Comparison of ENCODE assay signal across 1 cellular context in genomic region chr10:73772280-73773151, GRCh38.
TF ChIP-seq lines count a peak whose summit lies in the region.

No MANE protein-coding gene starts in this region.

TF ChIP-seq in HepG2, 621 proteins besides CTCF, POLR2A, EP300 and RAD21 (continued from another document and continues in another):
- TF ChIP-seq ZHX1 (CRISPR knock-in tag; IDR thresholded peaks at IDR 0.05; ENCODE audit: low read depth) (peak; percentile 59; the same call in 1 of the 2 replicates), POLR2AphosphoS2 (IDR thresholded peaks at IDR 0.05; ENCODE audit: low read depth, low read length) (no peak), HMGXB3 (CRISPR knock-in tag; IDR thresholded peaks at IDR 0.05; ENCODE audit: borderline replicate concordance) (no peak), ZNF800 (CRISPR knock-in tag; IDR thresholded peaks at IDR 0.05) (peak; percentile 93), EED (CRISPR knock-in tag; IDR thresholded peaks at IDR 0.05) (0 out of 2 replicates have a peak, but pooled peaks have one; percentile 53), ZBTB14 (CRISPR knock-in tag; IDR thresholded peaks at IDR 0.05) (peak; percentile 92), ZEB1 (IDR thresholded peaks at IDR 0.05; ENCODE audit: insufficient replicate concordance, low read depth) (peak; percentile 66), ZNF143 (CRISPR knock-in tag; IDR thresholded peaks at IDR 0.05) (0 out of 2 replicates have a peak, but pooled peaks have one; percentile 8), KLF15 (CRISPR knock-in tag; IDR thresholded peaks at IDR 0.05; ENCODE audit: borderline replicate concordance) (no peak), KLF6 (CRISPR knock-in tag; IDR thresholded peaks at IDR 0.05) (no peak), USF2 (IDR thresholded peaks at IDR 0.05; ENCODE audit: low read depth, low read length) (no peak), USF2 (CRISPR knock-in tag; IDR thresholded peaks at IDR 0.05; ENCODE audit: borderline replicate concordance) (no peak), ZNF607 (CRISPR knock-in tag; IDR thresholded peaks at IDR 0.05; ENCODE audit: borderline replicate concordance) (0 out of 2 replicates have a peak, but pooled peaks have one; percentile 40), NFIC (IDR thresholded peaks at IDR 0.05; ENCODE audit: low read length) (no peak), CCDC6 (CRISPR knock-in tag; IDR thresholded peaks at IDR 0.05) (0 out of 2 replicates have a peak, but pooled peaks have one; percentile 18), ZNF562 (CRISPR knock-in tag; IDR thresholded peaks at IDR 0.05; ENCODE audit: borderline replicate concordance) (no peak), SCMH1 (CRISPR knock-in tag; IDR thresholded peaks at IDR 0.05; ENCODE audit: borderline replicate concordance) (no peak), HNF4G (IDR thresholded peaks at IDR 0.05; ENCODE audit: borderline replicate concordance, low read depth, low read length) (no peak), HNF4G (CRISPR knock-in tag; IDR thresholded peaks at IDR 0.05; ENCODE audit: borderline replicate concordance, low read depth) (no peak), ATAD3A (CRISPR knock-in tag; IDR thresholded peaks at IDR 0.05) (no peak), TCF7L2 (IDR thresholded peaks at IDR 0.05; ENCODE audit: low read depth, low read length) (no peak), ZNF784 (CRISPR knock-in tag; IDR thresholded peaks at IDR 0.05; ENCODE audit: borderline replicate concordance) (no peak), MYC (CRISPR knock-in tag; IDR thresholded peaks at IDR 0.05; ENCODE audit: borderline replicate concordance) (peak; percentile 84), ZNF333 (CRISPR knock-in tag; IDR thresholded peaks at IDR 0.05; ENCODE audit: borderline replicate concordance) (no peak), THAP11 (CRISPR knock-in tag; IDR thresholded peaks at IDR 0.05) (0 out of 2 replicates have a peak, but pooled peaks have one; percentile 12), KDM2A (CRISPR knock-in tag; IDR thresholded peaks at IDR 0.05; ENCODE audit: borderline replicate concordance, low read depth) (peak; percentile 95), KLF16 (CRISPR knock-in tag; IDR thresholded peaks at IDR 0.05) (no peak; a peak in 1 of 4 replicates), ZNF747 (CRISPR knock-in tag; IDR thresholded peaks at IDR 0.05; ENCODE audit: borderline replicate concordance) (no peak; the same call in 1 of the 2 replicates), NRL (CRISPR knock-in tag; IDR thresholded peaks at IDR 0.05; ENCODE audit: borderline replicate concordance) (peak; percentile 82), MIXL1 (CRISPR knock-in tag; IDR thresholded peaks at IDR 0.05) (no peak)
- TF ChIP-seq, protein P1, sequence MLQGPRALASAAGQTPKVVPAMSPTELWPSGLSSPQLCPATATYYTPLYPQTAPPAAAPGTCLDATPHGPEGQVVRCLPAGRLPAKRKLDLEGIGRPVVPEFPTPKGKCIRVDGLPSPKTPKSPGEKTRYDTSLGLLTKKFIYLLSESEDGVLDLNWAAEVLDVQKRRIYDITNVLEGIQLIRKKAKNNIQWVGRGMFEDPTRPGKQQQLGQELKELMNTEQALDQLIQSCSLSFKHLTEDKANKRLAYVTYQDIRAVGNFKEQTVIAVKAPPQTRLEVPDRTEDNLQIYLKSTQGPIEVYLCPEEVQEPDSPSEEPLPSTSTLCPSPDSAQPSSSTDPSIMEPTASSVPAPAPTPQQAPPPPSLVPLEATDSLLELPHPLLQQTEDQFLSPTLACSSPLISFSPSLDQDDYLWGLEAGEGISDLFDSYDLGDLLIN (CRISPR knock-in tag; IDR thresholded peaks at IDR 0.05; ENCODE audit: borderline replicate concordance), result no peak
- TF ChIP-seq, protein P2, sequence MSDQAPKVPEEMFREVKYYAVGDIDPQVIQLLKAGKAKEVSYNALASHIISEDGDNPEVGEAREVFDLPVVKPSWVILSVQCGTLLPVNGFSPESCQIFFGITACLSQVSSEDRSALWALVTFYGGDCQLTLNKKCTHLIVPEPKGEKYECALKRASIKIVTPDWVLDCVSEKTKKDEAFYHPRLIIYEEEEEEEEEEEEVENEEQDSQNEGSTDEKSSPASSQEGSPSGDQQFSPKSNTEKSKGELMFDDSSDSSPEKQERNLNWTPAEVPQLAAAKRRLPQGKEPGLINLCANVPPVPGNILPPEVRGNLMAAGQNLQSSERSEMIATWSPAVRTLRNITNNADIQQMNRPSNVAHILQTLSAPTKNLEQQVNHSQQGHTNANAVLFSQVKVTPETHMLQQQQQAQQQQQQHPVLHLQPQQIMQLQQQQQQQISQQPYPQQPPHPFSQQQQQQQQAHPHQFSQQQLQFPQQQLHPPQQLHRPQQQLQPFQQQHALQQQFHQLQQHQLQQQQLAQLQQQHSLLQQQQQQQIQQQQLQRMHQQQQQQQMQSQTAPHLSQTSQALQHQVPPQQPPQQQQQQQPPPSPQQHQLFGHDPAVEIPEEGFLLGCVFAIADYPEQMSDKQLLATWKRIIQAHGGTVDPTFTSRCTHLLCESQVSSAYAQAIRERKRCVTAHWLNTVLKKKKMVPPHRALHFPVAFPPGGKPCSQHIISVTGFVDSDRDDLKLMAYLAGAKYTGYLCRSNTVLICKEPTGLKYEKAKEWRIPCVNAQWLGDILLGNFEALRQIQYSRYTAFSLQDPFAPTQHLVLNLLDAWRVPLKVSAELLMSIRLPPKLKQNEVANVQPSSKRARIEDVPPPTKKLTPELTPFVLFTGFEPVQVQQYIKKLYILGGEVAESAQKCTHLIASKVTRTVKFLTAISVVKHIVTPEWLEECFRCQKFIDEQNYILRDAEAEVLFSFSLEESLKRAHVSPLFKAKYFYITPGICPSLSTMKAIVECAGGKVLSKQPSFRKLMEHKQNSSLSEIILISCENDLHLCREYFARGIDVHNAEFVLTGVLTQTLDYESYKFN (CRISPR knock-in tag; conservative IDR thresholded peaks at IDR 0.05), result peak; percentile 11; the same call in 1 of the 2 replicates
- TF ChIP-seq, protein P3, sequence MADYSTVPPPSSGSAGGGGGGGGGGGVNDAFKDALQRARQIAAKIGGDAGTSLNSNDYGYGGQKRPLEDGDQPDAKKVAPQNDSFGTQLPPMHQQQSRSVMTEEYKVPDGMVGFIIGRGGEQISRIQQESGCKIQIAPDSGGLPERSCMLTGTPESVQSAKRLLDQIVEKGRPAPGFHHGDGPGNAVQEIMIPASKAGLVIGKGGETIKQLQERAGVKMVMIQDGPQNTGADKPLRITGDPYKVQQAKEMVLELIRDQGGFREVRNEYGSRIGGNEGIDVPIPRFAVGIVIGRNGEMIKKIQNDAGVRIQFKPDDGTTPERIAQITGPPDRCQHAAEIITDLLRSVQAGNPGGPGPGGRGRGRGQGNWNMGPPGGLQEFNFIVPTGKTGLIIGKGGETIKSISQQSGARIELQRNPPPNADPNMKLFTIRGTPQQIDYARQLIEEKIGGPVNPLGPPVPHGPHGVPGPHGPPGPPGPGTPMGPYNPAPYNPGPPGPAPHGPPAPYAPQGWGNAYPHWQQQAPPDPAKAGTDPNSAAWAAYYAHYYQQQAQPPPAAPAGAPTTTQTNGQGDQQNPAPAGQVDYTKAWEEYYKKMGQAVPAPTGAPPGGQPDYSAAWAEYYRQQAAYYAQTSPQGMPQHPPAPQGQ (CRISPR knock-in tag; IDR thresholded peaks at IDR 0.05; ENCODE audit: borderline replicate concordance), result no peak
